Comparison of ENCODE assay signal across 1 cellular context in genomic region chr18:3279201-3280185, GRCh38.
TF ChIP-seq lines count a peak whose summit lies in the region.

No MANE protein-coding gene starts in this region.

TF ChIP-seq in K562, 482 proteins besides CTCF, POLR2A, EP300 and RAD21 (continued from another document):
- TF ChIP-seq ZNF398 (CRISPR knock-in tag; IDR thresholded peaks at IDR 0.05) (no peak), MTF1 (CRISPR knock-in tag; IDR thresholded peaks at IDR 0.05; ENCODE audit: borderline replicate concordance) (no peak), KDM5B (IDR thresholded peaks at IDR 0.05; ENCODE audit: insufficient replicate concordance, low read depth, low read length) (no peak), ZNF655 (CRISPR knock-in tag; IDR thresholded peaks at IDR 0.05) (0 out of 2 replicates have a peak, but pooled peaks have one; percentile 22), MYNN (IDR thresholded peaks at IDR 0.05) (0 out of 2 replicates have a peak, but pooled peaks have one; percentile 20), MYNN (CRISPR knock-in tag; IDR thresholded peaks at IDR 0.05) (no peak), SUPT5H (IDR thresholded peaks at IDR 0.05) (peak; percentile 32), POLR2B (IDR thresholded peaks at IDR 0.05; ENCODE audit: low read depth, partially characterized antibody) (peak; percentile 23)
TF ChIP-seq in K562: peak in this region for 5.
